ENCODE assay signal across 27 cellular contexts in genomic region chr3:143150979-143151726, GRCh38. TPM values are rescaled to one million over a fixed set of nuclear protein-coding genes. Genes with fewer than 3 reads are reported as not detected.
DNase-seq lines count a peak whose midpoint lies in the region; ATAC-seq and TF ChIP-seq lines count a peak whose summit lies in the region.
"Had no signal": no experiment of that assay in that cellular context is flagged by ENCODE, and none has a peak within 500 bp of the region (broad histone marks: within the 10 kb centered on the region; RNA-seq: fewer than 3 reads in every experiment).

No MANE protein-coding gene starts in this region.

- H3K4me3 ChIP-seq in PC-3 (ENCODE audit: low read length) (no peak overlapping the region), fibroblast of the aortic adventitia (ENCODE audit: low read depth, low read length) (no peak overlapping the region), uterus (no peak overlapping the region)
- H3K4me3 ChIP-seq in CD8-positive, alpha-beta memory T cell (ENCODE audit: low read length): no peak overlapping the region
- H3K4me3 ChIP-seq: GM12878, GM23338, prostate gland, smooth muscle cell had no signal

- H3K36me3 ChIP-seq in PC-3 (ENCODE audit: low read depth, low read length) (no peaks in the 10 kb centered on the region), uterus (no peaks in the 10 kb centered on the region)
- no peaks in the 10 kb centered on the region for H3K36me3 ChIP-seq in CD8-positive, alpha-beta memory T cell (ENCODE audit: insufficient read depth, low read length)
- H3K36me3 ChIP-seq: prostate gland had no signal

- no peak overlapping the region for H2AFZ ChIP-seq in PC-3 (ENCODE audit: low read length)
- H2AFZ ChIP-seq: GM23338 had no signal

- no peak for TF ChIP-seq CTCF in PC-3 (conservative IDR thresholded peaks at IDR 0.05; ENCODE audit: low read depth, low read length)
- TF ChIP-seq CTCF in fibroblast of the aortic adventitia (IDR thresholded peaks at IDR 0.05; ENCODE audit: insufficient read depth, low read length): no peak
- TF ChIP-seq CTCF in nephron (IDR thresholded peaks at IDR 0.05; ENCODE audit: unreplicated experiment in 3 of 3): no peak
- no peak for TF ChIP-seq CTCF in uterus (IDR thresholded peaks at IDR 0.05)

- intact Hi-C loops in PC-3 (cut with micrococcal nuclease): no loop called here
- intact Hi-C loops in uterus (cut with DNase I; ENCODE audit: low total_unique reads): no loop called here

- no peak for TF ChIP-seq POLR2A in uterus (IDR thresholded peaks at IDR 0.05)

- H3K4me1 ChIP-seq in PC-3 (ENCODE audit: insufficient read depth, low read length) (no peaks in the 10 kb centered on the region), uterus (no peaks in the 10 kb centered on the region)
- H3K4me1 ChIP-seq in CD8-positive, alpha-beta memory T cell (ENCODE audit: insufficient read depth, low read length): no peaks in the 10 kb centered on the region
- H3K4me1 ChIP-seq: prostate gland had no signal

- H4K20me1 ChIP-seq in PC-3 (ENCODE audit: low read length): no peaks in the 10 kb centered on the region

- BruUV-seq in PC-3 (replicated peaks; lab: Mats Ljungman, UMichigan): no TSS peak

- DNase-seq in PC-3 (no peak), fibroblast of the aortic adventitia (ENCODE audit: low read depth) (peak; percentile 74), uterus (peak; percentile 17 to 26)
- no peak for DNase-seq in CD8-positive, alpha-beta memory T cell
- no peak for DNase-seq in T-helper 2 cell treated with Interferon-gamma antibody and Interleukin-4, amounts not matched to agents 5 μg/mL and 100 μg/mL, for 36 hours (ENCODE audit: low spot score)
- DNase-seq: activated CD4-positive, alpha-beta T cell treated with anti-CD3 and anti-CD28 coated beads for 48 hours; activated effector memory CD4-positive, alpha-beta T cell treated with anti-CD3 and anti-CD28 coated beads, Interleukin-2, amount 50 U/mL, for 16 hours; activated naive CD8-positive, alpha-beta T cell treated with anti-CD3 and anti-CD28 coated beads, Interleukin-2, amount 10 ng/mL, durations not matched to agents 7 days and 5 days; activated T-cell treated with anti-CD3 and anti-CD28 coated beads, Interleukin-2, amount 50 U/mL, for 1 hour; head of caudate nucleus; HFFc6; Karpas-422; mammary epithelial cell; MV-4-11; NCI-H1436 treated with DMSO at 0.1 percent for 48 hours; NCI-H510A treated with DMSO at 0.1 percent for 48 hours; stimulated activated CD4-positive, alpha-beta T cell treated with anti-CD3 and anti-CD28 coated beads, Interleukin-2, amount 100 ng/mL, for 24 hours; trophoblast cell had no signal

- POLR2A ChIA-PET in PC-3 (lab: Charles Lee; ENCODE audit: unreplicated experiment): no interaction called here
- POLR2A ChIA-PET in CD8-positive, alpha-beta memory T cell (lab: Charles Lee): no interaction called here

- H3F3A ChIP-seq in PC-3 (ENCODE audit: low read length, unreplicated experiment): no peaks in the 10 kb centered on the region

- H3K27me3 ChIP-seq in PC-3 (ENCODE audit: low read length) (no peaks in the 10 kb centered on the region), uterus (no peaks in the 10 kb centered on the region)
- no peaks in the 10 kb centered on the region for H3K27me3 ChIP-seq in CD8-positive, alpha-beta memory T cell (ENCODE audit: insufficient read depth, low read length, poor library complexity, severe bottlenecking)

- H3K9me2 ChIP-seq in PC-3 (replicated peaks; ENCODE audit: low read length): no peaks in the 10 kb centered on the region

- H3K27ac ChIP-seq in PC-3 (ENCODE audit: low read length) (no peak overlapping the region), uterus (no peak overlapping the region)
- H3K27ac ChIP-seq in CD8-positive, alpha-beta memory T cell (ENCODE audit: low read depth, low read length): no peak overlapping the region
- H3K27ac ChIP-seq: HL-60, prostate gland, VCaP had no signal

- ATAC-seq in PC-3 (peak; percentile 46; the same call in 1 of the 2 replicates), HG02610 (IDR thresholded peaks at IDR 0.05; ENCODE audit: unreplicated experiment) (no peak)
- ATAC-seq: GM23338 had no signal

- H3K27ac Mint-ChIP-seq in nephron: peak overlapping the region in 2 of 3 experiments; percentile 21 to 77
- no peak overlapping the region for H3K27ac Mint-ChIP-seq in CD8-positive, alpha-beta memory T cell
- no peak overlapping the region for H3K27ac Mint-ChIP-seq in T-helper 2 cell treated with Interferon-gamma antibody and Interleukin-4, amounts not matched to agents 5 μg/mL and 100 μg/mL, for 36 hours
- H3K27ac Mint-ChIP-seq: activated naive CD8-positive, alpha-beta T cell treated with anti-CD3 and anti-CD28 coated beads, Interleukin-2, amount 10 ng/mL, durations not matched to agents 7 days and 5 days; GM23338; HFFc6 had no signal

- H3K79me2 ChIP-seq in PC-3 (ENCODE audit: low read length): no peaks in the 10 kb centered on the region

- CTCF ChIA-PET in PC-3 (lab: Charles Lee): no interaction called here
- CTCF ChIA-PET in CD8-positive, alpha-beta memory T cell (lab: Charles Lee): no interaction called here

- peaks cover 43% of the 10 kb centered on the region for H3K4me1 Mint-ChIP-seq in nephron
- H3K4me1 Mint-ChIP-seq in CD8-positive, alpha-beta memory T cell: no peaks in the 10 kb centered on the region
- no peaks in the 10 kb centered on the region for H3K4me1 Mint-ChIP-seq in T-helper 2 cell treated with Interferon-gamma antibody and Interleukin-4, amounts not matched to agents 5 μg/mL and 100 μg/mL, for 36 hours (ENCODE audit: low read depth)

- no peaks in the 10 kb centered on the region for H3K36me3 Mint-ChIP-seq in nephron (ENCODE audit: low read depth)
- H3K36me3 Mint-ChIP-seq in CD8-positive, alpha-beta memory T cell: no peaks in the 10 kb centered on the region
- H3K36me3 Mint-ChIP-seq in T-helper 2 cell treated with Interferon-gamma antibody and Interleukin-4, amounts not matched to agents 5 μg/mL and 100 μg/mL, for 36 hours (ENCODE audit: low read depth): no peaks in the 10 kb centered on the region
- H3K36me3 Mint-ChIP-seq: activated naive CD8-positive, alpha-beta T cell treated with anti-CD3 and anti-CD28 coated beads, Interleukin-2, amount 10 ng/mL, durations not matched to agents 7 days and 5 days; CD14-positive monocyte had no signal

- H3K9me3 Mint-ChIP-seq in nephron: no peaks in the 10 kb centered on the region
- H3K9me3 Mint-ChIP-seq in CD8-positive, alpha-beta memory T cell: no peaks in the 10 kb centered on the region
- no peaks in the 10 kb centered on the region for H3K9me3 Mint-ChIP-seq in T-helper 2 cell treated with Interferon-gamma antibody and Interleukin-4, amounts not matched to agents 5 μg/mL and 100 μg/mL, for 36 hours
- H3K9me3 Mint-ChIP-seq: activated naive CD8-positive, alpha-beta T cell treated with anti-CD3 and anti-CD28 coated beads, Interleukin-2, amount 10 ng/mL, durations not matched to agents 7 days and 5 days; CD14-positive monocyte; GM23338; HFFc6 had no signal

- H3K9me3 ChIP-seq in PC-3 (ENCODE audit: low read length) (no peaks in the 10 kb centered on the region), uterus (no peaks in the 10 kb centered on the region)
- H3K9me3 ChIP-seq in CD8-positive, alpha-beta memory T cell (ENCODE audit: low read length): no peaks in the 10 kb centered on the region
- H3K9me3 ChIP-seq: prostate gland had no signal

- no peak overlapping the region for H3K9ac ChIP-seq in PC-3 (ENCODE audit: low read length)

- no peak overlapping the region for H3K4me3 Mint-ChIP-seq in nephron
- H3K4me3 Mint-ChIP-seq in CD8-positive, alpha-beta memory T cell: no peak overlapping the region
- no peak overlapping the region for H3K4me3 Mint-ChIP-seq in T-helper 2 cell treated with Interferon-gamma antibody and Interleukin-4, amounts not matched to agents 5 μg/mL and 100 μg/mL, for 36 hours
- H3K4me3 Mint-ChIP-seq: activated naive CD8-positive, alpha-beta T cell treated with anti-CD3 and anti-CD28 coated beads, Interleukin-2, amount 10 ng/mL, durations not matched to agents 7 days and 5 days; CD14-positive monocyte; GM23338; HFFc6 had no signal

- H3K27me3 Mint-ChIP-seq in nephron (ENCODE audit: low read depth): peaks cover 10% of the 10 kb centered on the region
- H3K27me3 Mint-ChIP-seq in CD8-positive, alpha-beta memory T cell: peaks cover 3 to 4% of the 10 kb centered on the region in 2 donors
- no peaks in the 10 kb centered on the region for H3K27me3 Mint-ChIP-seq in T-helper 2 cell treated with Interferon-gamma antibody and Interleukin-4, amounts not matched to agents 5 μg/mL and 100 μg/mL, for 36 hours (ENCODE audit: low read depth)
- H3K27me3 Mint-ChIP-seq: activated naive CD8-positive, alpha-beta T cell treated with anti-CD3 and anti-CD28 coated beads, Interleukin-2, amount 10 ng/mL, durations not matched to agents 7 days and 5 days had no signal

- no peak overlapping the region for H3K4me2 ChIP-seq in PC-3 (ENCODE audit: low read length)
- H3K4me2 ChIP-seq: GM23338, smooth muscle cell had no signal

RNA-seq across cellular contexts. Expression of gene CHST2, which starts 31.6 kb away (rescaled TPM):
- 6.7 and 7.3 TPM in 2 replicates for total RNA-seq in PC-3 (2014; rRNA removed)
- total RNA-seq in fibroblast of the aortic adventitia (ENCODE audit: low replicate concordance): 5.0 and 14.4 TPM in 2 replicates
- 10 to 100 TPM in 1 of 4 donors, 1 to 10 TPM in 2, under 1 TPM in 1; 0.29 to 85.0 (median 4.1) TPM for total RNA-seq in uterus
- 1 to 10 TPM; 2.9 to 3.0 TPM for total RNA-seq in CD8-positive, alpha-beta memory T cell
- polyA plus RNA-seq in CD8-positive, alpha-beta memory T cell: 6.2 TPM

Comparison
In these comparisons a context has a peak if more than half of its experiments do, and no peak if none do; other contexts are left out.
1. DNase-seq: peak in fibroblast of the aortic adventitia (single experiment) and uterus (2 of 2); none in PC-3 (single experiment), CD8-positive, alpha-beta memory T cell (0 of 5) and T-helper 2 cell treated with Interferon-gamma antibody and Interleukin-4, amounts not matched to agents 5 μg/mL and 100 μg/mL, for 36 hours (single experiment).
2. H3K27ac Mint-ChIP-seq: peak in nephron (2 of 3); none in CD8-positive, alpha-beta memory T cell (0 of 8) and T-helper 2 cell treated with Interferon-gamma antibody and Interleukin-4, amounts not matched to agents 5 μg/mL and 100 μg/mL, for 36 hours (single experiment).